12 cellular contexts compared by ENCODE assay signal in genomic region chr3:147113293-147114045, GRCh38.
A peak's percentile ranks its signal among the peaks of the same experiment; 100 is the strongest.
DNase-seq lines count a peak whose midpoint lies in the region; ATAC-seq lines count a peak whose summit lies in the region.
"Had no signal": no experiment of that assay in that cellular context is flagged by ENCODE, and none has a peak within 500 bp of the region (broad histone marks: within the 10 kb centered on the region; RNA-seq: fewer than 3 reads in every experiment).

No MANE protein-coding gene starts in this region.

- DNase-seq in ACHN (peak; percentile 76), HS-5 (ENCODE audit: low read depth) (peak; percentile 79), amniotic stem cell (lab: John Stamatoyannopoulos, UW) (peak; percentile 70), foreskin melanocyte (peak; percentile 83), NCI-H446 (lab: John Stamatoyannopoulos, UW) (no peak), dermis blood vessel endothelial cell (no peak), germinal center (ENCODE audit: low spot score) (no peak)
- DNase-seq: AML-193; effector CD8-positive, alpha-beta T cell; naive thymus-derived CD4-positive, alpha-beta T cell; NCI-H2171 had no signal

- in situ Hi-C loops in ACHN (cut with HindIII; ENCODE audit: low pct_ligation_motif_present, low pct_unique_long_range_greater_than_20kb, low sequenced_read_pairs) = no loop called here

- no peak for ATAC-seq in GM18868 (IDR thresholded peaks at IDR 0.05; ENCODE audit: unreplicated experiment)
- ATAC-seq: naive thymus-derived CD4-positive, alpha-beta T cell had no signal

Comparison
In these comparisons a context has a peak if more than half of its experiments do, and no peak if none do; other contexts are left out.
1. DNase-seq: peak in ACHN (single experiment), HS-5 (single experiment), amniotic stem cell (single experiment) and foreskin melanocyte (single experiment); none in NCI-H446 (0 of 2), dermis blood vessel endothelial cell (single experiment) and germinal center (single experiment).